ENCODE assay signal across 1 cellular context in genomic region chr16:1920727-1921155, GRCh38.
TF ChIP-seq lines count a peak whose summit lies in the region.

No MANE protein-coding gene starts in this region.

TF ChIP-seq in H1, 55 proteins besides CTCF, POLR2A, EP300 and RAD21:
- TF ChIP-seq TAF7 (optimal IDR thresholded peaks at IDR 0.05; ENCODE audit: borderline replicate concordance, low read depth, low read length), result no peak
- TF ChIP-seq GTF2F1 (IDR thresholded peaks at IDR 0.05; ENCODE audit: borderline replicate concordance, low read depth, low read length), result no peak
- TF ChIP-seq ATF2 (IDR thresholded peaks at IDR 0.05; ENCODE audit: low read length), result no peak
- TF ChIP-seq CBX8 (IDR thresholded peaks at IDR 0.05; ENCODE audit: borderline replicate concordance, low read depth, low read length), result no peak
- peak; percentile 17 for TF ChIP-seq EZH2 (IDR thresholded peaks at IDR 0.05; ENCODE audit: low read depth, low read length, severe bottlenecking)
- TF ChIP-seq CBX5 (IDR thresholded peaks at IDR 0.05; ENCODE audit: low read depth, low read length), result no peak
- TF ChIP-seq JUN (IDR thresholded peaks at IDR 0.05; ENCODE audit: low read depth, low read length), result no peak
- TF ChIP-seq SP1 (IDR thresholded peaks at IDR 0.05; ENCODE audit: low read depth, low read length), result peak; percentile 38; the same call in 1 of the 2 replicates
- TF ChIP-seq SRF (IDR thresholded peaks at IDR 0.05; ENCODE audit: low read depth, low read length), result no peak
- TF ChIP-seq FOSL1 (IDR thresholded peaks at IDR 0.05; ENCODE audit: insufficient read depth, low read depth, low read length), result 0 out of 2 replicates have a peak, but pooled peaks have one; percentile 72
- no peak for TF ChIP-seq CHD2 (IDR thresholded peaks at IDR 0.05; ENCODE audit: low read length)
- no peak for TF ChIP-seq EGR1 (IDR thresholded peaks at IDR 0.05; ENCODE audit: borderline replicate concordance, low read depth, low read length)
- TF ChIP-seq, protein P1, sequence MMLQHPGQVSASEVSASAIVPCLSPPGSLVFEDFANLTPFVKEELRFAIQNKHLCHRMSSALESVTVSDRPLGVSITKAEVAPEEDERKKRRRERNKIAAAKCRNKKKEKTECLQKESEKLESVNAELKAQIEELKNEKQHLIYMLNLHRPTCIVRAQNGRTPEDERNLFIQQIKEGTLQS (IDR thresholded peaks at IDR 0.05; ENCODE audit: insufficient read depth, low read depth, low read length), result no peak
- no peak for TF ChIP-seq MAX (IDR thresholded peaks at IDR 0.05)
- TF ChIP-seq KDM1A (IDR thresholded peaks at IDR 0.05; ENCODE audit: borderline replicate concordance, low read length), result peak; percentile 67; the same call in 1 of the 2 replicates
- no peak for TF ChIP-seq HDAC6 (IDR thresholded peaks at IDR 0.05; ENCODE audit: low read depth, low read length)
- no peak for TF ChIP-seq RXRA (IDR thresholded peaks at IDR 0.05; ENCODE audit: insufficient read depth, low read depth, low read length)
